Comparison of ENCODE assay signal across 8 cellular contexts in genomic region chr15:63380828-63381282, GRCh38. TPM values are rescaled to one million over a fixed set of nuclear protein-coding genes. Genes with fewer than 3 reads are reported as not detected.
DNase-seq lines count a peak whose midpoint lies in the region; ATAC-seq, FAIRE-seq and TF ChIP-seq lines count a peak whose summit lies in the region.
"Had no signal": no experiment of that assay in that cellular context is flagged by ENCODE, and none has a peak within 500 bp of the region (broad histone marks: within the 10 kb centered on the region; RNA-seq: fewer than 3 reads in every experiment).

No MANE protein-coding gene starts in this region.

- no peak for ATAC-seq in HG03139 (IDR thresholded peaks at IDR 0.05; ENCODE audit: unreplicated experiment)

- H3K9me3 ChIP-seq in iPS-15b (ENCODE audit: control insufficient read depth, insufficient read depth, low read length) (no peaks in the 10 kb centered on the region), skeletal muscle tissue (ENCODE audit: control insufficient read depth in 3 of 3, low read length in 3 of 3) (no peaks in the 10 kb centered on the region)

- no peak for TF ChIP-seq CTCF in GM10248 (IDR thresholded peaks at IDR 0.05; ENCODE audit: control extremely low read depth, extremely low read depth, low read depth, missing control alignments)

- DNase-seq in HTR-8/SVneo (ENCODE audit: insufficient read length, low spot score) (no peak), GM10248 (ENCODE audit: extremely low spot score) (no peak), D341Med (ENCODE audit: low spot score) (no peak)

- FAIRE-seq in HTR-8/SVneo (lab: Jason Lieb, UNC) = peak; percentile 13

- no peaks in the 10 kb centered on the region for H3K36me3 Mint-ChIP-seq in activated naive CD8-positive, alpha-beta T cell

- H3K4me1 ChIP-seq in iPS-15b (ENCODE audit: control insufficient read depth, insufficient read depth, low read length) (peaks cover 14% of the 10 kb centered on the region), skeletal muscle tissue (ENCODE audit: control insufficient read depth in 3 of 3, insufficient read depth in 3 of 3, low read length in 3 of 3) (peaks cover 10 to 15% (median 10%) of the 10 kb centered on the region in 3 donors)

- H3K27me3 ChIP-seq in iPS-15b (ENCODE audit: control insufficient read depth, insufficient read depth, low read length) (peaks cover 41% of the 10 kb centered on the region), skeletal muscle tissue (ENCODE audit: control insufficient read depth in 3 of 3, insufficient read depth in 3 of 3, low read length in 3 of 3) (peaks cover 30 to 38% (median 31%) of the 10 kb centered on the region in 3 donors)

- peaks cover 27% of the 10 kb centered on the region for H3K27me3 Mint-ChIP-seq in activated naive CD8-positive, alpha-beta T cell

- POLR2A ChIA-PET in GM10248 (lab: Yijun Ruan, JAX) = no interaction called here

- H3K4me1 Mint-ChIP-seq in activated naive CD8-positive, alpha-beta T cell (ENCODE audit: low read depth) = peaks cover 9% of the 10 kb centered on the region

- CTCF ChIA-PET in GM10248 (lab: Yijun Ruan, JAX) = no interaction called here

- H3K4me3 ChIP-seq in iPS-15b (ENCODE audit: low read depth, low read length) = peak overlapping the region; percentile 67
- H3K4me3 ChIP-seq in skeletal muscle tissue (ENCODE audit: low read length in 3 of 3) = peak overlapping the region; percentile 57 to 70 (median 65)

- peak overlapping the region; percentile 74 for H3K4me3 Mint-ChIP-seq in activated naive CD8-positive, alpha-beta T cell

- H3K27ac Mint-ChIP-seq in activated naive CD8-positive, alpha-beta T cell = no peak overlapping the region

- peak overlapping the region; percentile 54 for H3K9ac ChIP-seq in iPS-15b (ENCODE audit: low read depth, low read length)
- peak overlapping the region in 1 of 3 donors; percentile 47 for H3K9ac ChIP-seq in skeletal muscle tissue (ENCODE audit: low read depth in 1 of 3, low read length in 3 of 3)

- no peak overlapping the region for H3K27ac ChIP-seq in skeletal muscle tissue (ENCODE audit: low read depth, low read length)

- no peaks in the 10 kb centered on the region for H3K9me3 Mint-ChIP-seq in activated naive CD8-positive, alpha-beta T cell (ENCODE audit: low read depth)

- H3K36me3 ChIP-seq in iPS-15b (ENCODE audit: control insufficient read depth, insufficient read depth, low read length) = no peaks in the 10 kb centered on the region
- no peaks in the 10 kb centered on the region for H3K36me3 ChIP-seq in skeletal muscle tissue (ENCODE audit: control insufficient read depth in 3 of 3, insufficient read depth in 3 of 3, low read length in 3 of 3)

RNA-seq across cellular contexts. Expression of gene CA12, which starts 0.8 kb away (rescaled TPM):
- total RNA-seq in skeletal muscle tissue = 1.6 TPM
- total RNA-seq: OCI-LY7 had no signal
